11 cellular contexts compared by ENCODE assay signal in the genomic region with DNA sequence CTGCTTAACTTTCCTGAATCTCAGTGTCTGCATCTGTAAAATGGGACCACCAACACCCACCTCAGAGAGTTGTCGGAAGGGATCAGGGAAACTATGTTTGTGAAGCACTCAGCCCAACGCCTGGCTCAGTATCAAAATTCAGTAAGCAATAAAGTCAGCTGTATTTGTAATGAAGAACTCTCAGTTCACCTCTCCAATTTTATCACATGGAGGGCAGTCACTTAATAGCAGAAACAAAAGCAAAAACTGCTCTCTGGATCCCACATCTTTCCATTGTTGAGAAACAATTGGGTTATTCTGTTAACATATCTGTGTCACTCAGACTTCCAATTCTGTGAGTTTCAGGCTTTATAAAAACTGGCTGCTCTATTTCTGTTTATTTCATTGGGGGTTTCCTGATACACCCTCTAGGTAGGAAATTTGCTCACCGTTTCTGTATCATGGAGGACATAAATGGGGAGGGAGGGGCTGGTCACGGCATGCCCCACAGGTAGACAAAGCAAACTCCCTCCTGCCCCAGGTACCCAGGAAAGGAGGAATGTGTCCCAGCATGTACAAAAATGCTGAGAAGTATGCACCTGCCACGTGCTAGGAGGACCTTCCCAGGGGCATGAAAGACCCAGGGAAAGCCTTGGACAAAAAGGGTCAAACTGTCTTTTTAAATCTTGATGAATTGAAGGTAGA.
DNase-seq lines count a peak whose midpoint lies in the region; ATAC-seq and TF ChIP-seq lines count a peak whose summit lies in the region.
"Had no signal": no experiment of that assay in that cellular context is flagged by ENCODE, and none has a peak within 500 bp of the region (broad histone marks: within the 10 kb centered on the region; RNA-seq: fewer than 3 reads in every experiment).

No MANE protein-coding gene starts in this region.

- no peak overlapping the region for H3K4me3 ChIP-seq in smooth muscle cell

- intact Hi-C loops in activated naive CD4-positive, alpha-beta T cell treated with anti-CD3 and anti-CD28 coated beads for 36 hours (cut with micrococcal nuclease): loop anchor here (1.0 to 5.0 kb wide), 5 partner anchors 9 to 1569 kb away; no protein-coding TSS in a partner anchor
- intact Hi-C loops in activated T-helper 1 cell treated with anti-CD3 and anti-CD28 coated beads, Interleukin-12 subunit alpha, Interleukin-12 subunit beta, Interleukin-2, Interleukin-4 antibody, amounts not matched to agents 30 ng/mL and 10 ng/mL and 1 ng/mL, durations not matched to agents 14 hours and 24 hours and 36 hours (cut with micrococcal nuclease): loop anchor here (1.0 to 10.0 kb wide), 6 partner anchors 9 to 1861 kb away; a partner anchor contains a TSS

- DNase-seq in activated naive CD4-positive, alpha-beta T cell treated with anti-CD3 and anti-CD28 coated beads for 36 hours: no peak
- DNase-seq in activated naive CD4-positive, alpha-beta T cell treated with anti-CD3 and anti-CD28 coated beads, Interleukin-2, amount 50 U/mL, for 16 hours: no peak
- DNase-seq in activated T-helper 1 cell treated with anti-CD3 and anti-CD28 coated beads, Interleukin-12 subunit alpha, Interleukin-12 subunit beta, Interleukin-2, Interleukin-4 antibody, amounts not matched to agents 30 ng/mL and 10 ng/mL and 1 ng/mL, durations not matched to agents 14 hours and 24 hours and 36 hours (ENCODE audit: low spot score): no peak
- DNase-seq in smooth muscle cell (lab: John Stamatoyannopoulos, UW; ENCODE audit: unreplicated experiment) (no peak), NCI-H1048 (lab: John Stamatoyannopoulos, UW) (no peak), Kasumi-1 (lab: John Stamatoyannopoulos, UW) (no peak), NCI-H82 treated with DMSO at 0.1 percent for 48 hours (lab: John Stamatoyannopoulos, UW; ENCODE audit: unreplicated experiment) (no peak)
- DNase-seq: NCI-H2227 treated with DMSO at 0.1 percent for 48 hours had no signal

- peak; percentile 12 for ATAC-seq in HG02870 (IDR thresholded peaks at IDR 0.05; ENCODE audit: unreplicated experiment)

- TF ChIP-seq CTCF in smooth muscle cell (IDR thresholded peaks at IDR 0.05; ENCODE audit: borderline replicate concordance, insufficient read depth, poor library complexity, severe bottlenecking): no peak

- H3K36me3 Mint-ChIP-seq in activated naive CD4-positive, alpha-beta T cell treated with anti-CD3 and anti-CD28 coated beads for 36 hours (ENCODE audit: low read depth): no peaks in the 10 kb centered on the region
- peaks cover 9% of the 10 kb centered on the region for H3K36me3 Mint-ChIP-seq in activated T-helper 1 cell treated with anti-CD3 and anti-CD28 coated beads, Interleukin-12 subunit alpha, Interleukin-12 subunit beta, Interleukin-2, Interleukin-4 antibody, amounts not matched to agents 30 ng/mL and 10 ng/mL and 1 ng/mL, durations not matched to agents 14 hours and 24 hours and 36 hours (ENCODE audit: low read depth)

- CTCF ChIA-PET in activated naive CD4-positive, alpha-beta T cell treated with anti-CD3 and anti-CD28 coated beads for 36 hours (lab: Charles Lee): interaction anchor here (0.7 kb wide), 1 partner anchor 52 kb away, joined by 3 read pairs; no protein-coding TSS in a partner anchor

- peaks cover 61% of the 10 kb centered on the region for H3K4me1 Mint-ChIP-seq in activated naive CD4-positive, alpha-beta T cell treated with anti-CD3 and anti-CD28 coated beads for 36 hours (ENCODE audit: low read depth)
- H3K4me1 Mint-ChIP-seq in activated T-helper 1 cell treated with anti-CD3 and anti-CD28 coated beads, Interleukin-12 subunit alpha, Interleukin-12 subunit beta, Interleukin-2, Interleukin-4 antibody, amounts not matched to agents 30 ng/mL and 10 ng/mL and 1 ng/mL, durations not matched to agents 14 hours and 24 hours and 36 hours (ENCODE audit: low read depth): peaks cover 72% of the 10 kb centered on the region

- peaks cover 5% of the 10 kb centered on the region for H3K4me1 ChIP-seq in smooth muscle cell (ENCODE audit: low read depth)

- H3K27me3 ChIP-seq in smooth muscle cell (ENCODE audit: low read depth): no peaks in the 10 kb centered on the region

- no peaks in the 10 kb centered on the region for H3K27me3 Mint-ChIP-seq in activated naive CD4-positive, alpha-beta T cell treated with anti-CD3 and anti-CD28 coated beads for 36 hours (ENCODE audit: low read depth)
- no peaks in the 10 kb centered on the region for H3K27me3 Mint-ChIP-seq in activated T-helper 1 cell treated with anti-CD3 and anti-CD28 coated beads, Interleukin-12 subunit alpha, Interleukin-12 subunit beta, Interleukin-2, Interleukin-4 antibody, amounts not matched to agents 30 ng/mL and 10 ng/mL and 1 ng/mL, durations not matched to agents 14 hours and 24 hours and 36 hours (ENCODE audit: insufficient read depth)

- no peaks in the 10 kb centered on the region for H3F3A ChIP-seq in smooth muscle cell (ENCODE audit: low read depth)

- WGBS in smooth muscle cell (ENCODE audit: low lambda C conversion rate): 80% methylated on average over 5 of the region's 5 CpGs

- peak overlapping the region; percentile 10 for H3K9ac ChIP-seq in smooth muscle cell (ENCODE audit: low read depth)

- H3K9me3 Mint-ChIP-seq in activated naive CD4-positive, alpha-beta T cell treated with anti-CD3 and anti-CD28 coated beads for 36 hours: no peaks in the 10 kb centered on the region
- peaks cover 4% of the 10 kb centered on the region for H3K9me3 Mint-ChIP-seq in activated T-helper 1 cell treated with anti-CD3 and anti-CD28 coated beads, Interleukin-12 subunit alpha, Interleukin-12 subunit beta, Interleukin-2, Interleukin-4 antibody, amounts not matched to agents 30 ng/mL and 10 ng/mL and 1 ng/mL, durations not matched to agents 14 hours and 24 hours and 36 hours

- H3K4me2 ChIP-seq in smooth muscle cell: no peak overlapping the region

- H3K9me3 ChIP-seq in smooth muscle cell (replicated peaks; ENCODE audit: low read depth): no peaks in the 10 kb centered on the region

- H2AFZ ChIP-seq in smooth muscle cell (ENCODE audit: low read depth): no peak overlapping the region

- H3K36me3 ChIP-seq in smooth muscle cell (ENCODE audit: low read depth): no peaks in the 10 kb centered on the region

- no peaks in the 10 kb centered on the region for H3K79me2 ChIP-seq in smooth muscle cell (ENCODE audit: low read depth)

- no peaks in the 10 kb centered on the region for H4K20me1 ChIP-seq in smooth muscle cell (ENCODE audit: low read depth)

- H3K4me3 Mint-ChIP-seq in activated naive CD4-positive, alpha-beta T cell treated with anti-CD3 and anti-CD28 coated beads for 36 hours: peak overlapping the region; percentile 46
- peak overlapping the region; percentile 64 for H3K4me3 Mint-ChIP-seq in activated T-helper 1 cell treated with anti-CD3 and anti-CD28 coated beads, Interleukin-12 subunit alpha, Interleukin-12 subunit beta, Interleukin-2, Interleukin-4 antibody, amounts not matched to agents 30 ng/mL and 10 ng/mL and 1 ng/mL, durations not matched to agents 14 hours and 24 hours and 36 hours
- H3K4me3 Mint-ChIP-seq: B cell had no signal

- peak overlapping the region; percentile 42 for H3K27ac ChIP-seq in smooth muscle cell (ENCODE audit: low read depth)
- H3K27ac ChIP-seq: HL-60 had no signal

- peak overlapping the region; percentile 92 for H3K27ac Mint-ChIP-seq in activated naive CD4-positive, alpha-beta T cell treated with anti-CD3 and anti-CD28 coated beads for 36 hours
- peak overlapping the region; percentile 96 for H3K27ac Mint-ChIP-seq in activated T-helper 1 cell treated with anti-CD3 and anti-CD28 coated beads, Interleukin-12 subunit alpha, Interleukin-12 subunit beta, Interleukin-2, Interleukin-4 antibody, amounts not matched to agents 30 ng/mL and 10 ng/mL and 1 ng/mL, durations not matched to agents 14 hours and 24 hours and 36 hours
- H3K27ac Mint-ChIP-seq: B cell had no signal
